ENCODE assay signal across 8 cellular contexts in the genomic region with DNA sequence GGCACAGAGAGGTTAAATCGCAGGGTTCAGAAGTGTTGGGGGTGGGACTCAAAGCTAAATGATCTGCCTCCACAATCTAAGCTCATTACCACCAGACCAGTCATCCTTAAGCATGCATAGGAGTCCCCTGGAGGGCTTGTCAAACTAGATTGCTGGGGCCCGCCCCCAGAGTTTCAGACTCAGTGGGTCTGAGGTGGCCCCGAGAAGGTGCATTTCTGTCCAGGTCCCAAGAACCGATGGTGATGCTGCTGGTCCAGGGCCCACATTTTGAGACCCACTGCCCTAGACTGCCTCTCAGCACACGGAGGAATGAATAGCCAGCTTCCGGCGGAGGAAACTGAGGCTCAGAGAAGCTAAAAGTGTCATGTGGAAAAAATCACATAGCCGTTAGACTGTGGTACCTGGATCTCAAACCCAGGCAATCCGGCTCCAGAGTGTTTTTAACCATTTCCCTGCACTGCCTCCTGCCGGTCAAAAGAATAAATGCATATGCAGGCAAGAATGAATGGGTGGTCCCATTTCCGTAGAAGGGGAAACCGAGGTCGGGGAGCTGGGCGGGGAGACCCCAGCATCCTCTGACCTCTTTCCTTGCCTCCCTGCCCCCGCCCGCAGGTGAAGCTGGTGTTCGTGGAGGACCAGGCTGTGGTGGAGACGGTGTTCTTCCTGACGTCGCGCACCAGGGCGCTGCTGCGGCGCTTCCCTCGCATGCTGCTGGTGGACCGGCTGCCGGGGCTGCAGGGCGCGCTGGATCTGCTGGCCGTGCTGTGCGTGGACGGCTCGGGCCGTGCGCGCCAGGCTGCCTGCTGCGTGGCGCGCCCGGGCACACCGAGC. TPM values are rescaled to one million over a fixed set of nuclear protein-coding genes. Genes with fewer than 3 reads are reported as not detected.
A peak's percentile ranks its signal among the peaks of the same experiment; 100 is the strongest.
DNase-seq lines count a peak whose midpoint lies in the region; ATAC-seq, FAIRE-seq and TF ChIP-seq lines count a peak whose summit lies in the region.

No MANE protein-coding gene starts in this region.

- TF ChIP-seq CTCF in Peyer's patch (IDR thresholded peaks at IDR 0.05) (peak; percentile 13 to 36 (median 29)), endothelial cell of umbilical vein (IDR thresholded peaks at IDR 0.05; ENCODE audit: extremely low read depth in 1 of 2, insufficient read depth in 1 of 2, low read depth in 1 of 2, low read length in 2 of 2) (peak; percentile 41 to 66), vagina (IDR thresholded peaks at IDR 0.05) (peak in 1 of 3 experiments; percentile 33)

- H3K4me3 ChIP-seq in Peyer's patch (no peak overlapping the region), endothelial cell of umbilical vein (replicated peaks in 1 of 3; ENCODE audit: insufficient read depth in 1 of 3, low read depth in 1 of 3, low read length in 3 of 3) (no peak overlapping the region), vagina (no peak overlapping the region)

- DNase-seq in activated T-cell treated with anti-CD3 and anti-CD28 coated beads for 1 hour (ENCODE audit: low read depth) = peak; percentile 12
- DNase-seq in activated T-cell treated with anti-CD3 and anti-CD28 coated beads, Interleukin-2, amount 50 U/mL, for 4 hours = no peak
- DNase-seq in Peyer's patch = peak in 1 of 3 donors; percentile 52
- no peak for DNase-seq in endothelial cell of umbilical vein (ENCODE audit: low read depth, low spot score)
- no peak for DNase-seq in ureter (ENCODE audit: low spot score)
- DNase-seq in vagina (ENCODE audit: extremely low spot score in 2 of 2) = no peak

- dilution Hi-C loops in endothelial cell of umbilical vein (cut with MboI; ENCODE audit: extremely low pct_ligation_motif_present, low sequenced_read_pairs) = no loop called here

- H3K27ac ChIP-seq in Peyer's patch (no peak overlapping the region), endothelial cell of umbilical vein (ENCODE audit: insufficient read depth, low read depth, low read length) (no peak overlapping the region), vagina (no peak overlapping the region)

- H3K4me2 ChIP-seq in endothelial cell of umbilical vein (ENCODE audit: insufficient read depth, low read length) = no peak overlapping the region

- no TSS peak for BruUV-seq in endothelial cell of umbilical vein (replicated peaks; lab: Mats Ljungman, UMichigan)

- no peaks in the 10 kb centered on the region for H3K4me1 ChIP-seq in Peyer's patch
- H3K4me1 ChIP-seq in endothelial cell of umbilical vein (ENCODE audit: control insufficient read depth, extremely low read depth, insufficient read depth, low read length) = peaks cover 7% of the 10 kb centered on the region
- H3K4me1 ChIP-seq in vagina = peaks cover 11% of the 10 kb centered on the region

- H3K4me3 Mint-ChIP-seq in activated T-cell treated with anti-CD3 and anti-CD28 coated beads, Interleukin-2, amount 50 U/mL, for 4 hours = no peak overlapping the region
- peak overlapping the region; percentile 38 for H3K4me3 Mint-ChIP-seq in stimulated activated memory B cell treated with anti-CD40 and anti-IgM and Interleukin-4, amounts not matched to agents 10 μg/mL and 1 μg/mL and 100 μg/mL, for 72 hours

- no peak overlapping the region for H2AFZ ChIP-seq in endothelial cell of umbilical vein (ENCODE audit: low read depth, low read length)

- no peaks in the 10 kb centered on the region for H3K27me3 ChIP-seq in Peyer's patch
- H3K27me3 ChIP-seq in endothelial cell of umbilical vein (ENCODE audit: control insufficient read depth in 2 of 2, insufficient read depth in 2 of 2, low read length in 2 of 2) = no peaks in the 10 kb centered on the region
- no peaks in the 10 kb centered on the region for H3K27me3 ChIP-seq in vagina

- no peaks in the 10 kb centered on the region for H3K4me1 Mint-ChIP-seq in activated T-cell treated with anti-CD3 and anti-CD28 coated beads, Interleukin-2, amount 50 U/mL, for 4 hours (ENCODE audit: low read depth)
- peaks cover 27% of the 10 kb centered on the region for H3K4me1 Mint-ChIP-seq in stimulated activated memory B cell treated with anti-CD40 and anti-IgM and Interleukin-4, amounts not matched to agents 10 μg/mL and 1 μg/mL and 100 μg/mL, for 72 hours

- H3K79me2 ChIP-seq in endothelial cell of umbilical vein (ENCODE audit: control insufficient read depth, insufficient read depth, low read length) = no peaks in the 10 kb centered on the region

- intact Hi-C loops in endothelial cell of umbilical vein (cut with micrococcal nuclease) = loop anchor here (1.0 kb wide), 1 partner anchor 87 kb away; no protein-coding TSS in a partner anchor
- intact Hi-C loops in vagina (cut with DNase I) = no loop called here

- no peaks in the 10 kb centered on the region for H3K9me3 Mint-ChIP-seq in activated T-cell treated with anti-CD3 and anti-CD28 coated beads, Interleukin-2, amount 50 U/mL, for 4 hours
- no peaks in the 10 kb centered on the region for H3K9me3 Mint-ChIP-seq in stimulated activated memory B cell treated with anti-CD40 and anti-IgM and Interleukin-4, amounts not matched to agents 10 μg/mL and 1 μg/mL and 100 μg/mL, for 72 hours

- no peaks in the 10 kb centered on the region for H3K27me3 Mint-ChIP-seq in activated T-cell treated with anti-CD3 and anti-CD28 coated beads, Interleukin-2, amount 50 U/mL, for 4 hours (ENCODE audit: low read depth)
- H3K27me3 Mint-ChIP-seq in stimulated activated memory B cell treated with anti-CD40 and anti-IgM and Interleukin-4, amounts not matched to agents 10 μg/mL and 1 μg/mL and 100 μg/mL, for 72 hours = peaks cover 11% of the 10 kb centered on the region

- H3K9me1 ChIP-seq in endothelial cell of umbilical vein (replicated peaks; ENCODE audit: control insufficient read depth, extremely low read depth, insufficient read depth, low read length) = no peaks in the 10 kb centered on the region

- POLR2A ChIA-PET in endothelial cell of umbilical vein (lab: Charles Lee) = no interaction called here

- no peaks in the 10 kb centered on the region for H3K36me3 ChIP-seq in Peyer's patch
- no peaks in the 10 kb centered on the region for H3K36me3 ChIP-seq in endothelial cell of umbilical vein (ENCODE audit: control insufficient read depth in 2 of 2, extremely low read depth in 1 of 2, insufficient read depth in 2 of 2, low read length in 2 of 2)
- H3K36me3 ChIP-seq in vagina = no peaks in the 10 kb centered on the region

- no peak overlapping the region for H3K27ac Mint-ChIP-seq in stimulated activated memory B cell treated with anti-CD40 and anti-IgM and Interleukin-4, amounts not matched to agents 10 μg/mL and 1 μg/mL and 100 μg/mL, for 72 hours

- no peaks in the 10 kb centered on the region for H4K20me1 ChIP-seq in endothelial cell of umbilical vein (replicated peaks; ENCODE audit: control insufficient read depth, extremely low read depth, insufficient read depth, low read length)

- H3K9me3 ChIP-seq in Peyer's patch (no peaks in the 10 kb centered on the region), endothelial cell of umbilical vein (replicated peaks; ENCODE audit: control insufficient read depth, insufficient read depth, low read length) (no peaks in the 10 kb centered on the region), vagina (no peaks in the 10 kb centered on the region)

- CTCF ChIA-PET in endothelial cell of umbilical vein (lab: Charles Lee) = interaction anchor here (0.6 to 2.6 kb wide), 12 partner anchors 10 to 229 kb away, joined by 3 to 23 read pairs (median 4); no protein-coding TSS in a partner anchor

- no peak for TF ChIP-seq POLR2A in Peyer's patch (IDR thresholded peaks at IDR 0.05)
- no peak for TF ChIP-seq POLR2A in endothelial cell of umbilical vein (IDR thresholded peaks at IDR 0.05; ENCODE audit: low read depth, low read length)
- no peak for TF ChIP-seq POLR2A in vagina (IDR thresholded peaks at IDR 0.05)

- ATAC-seq in activated T-cell treated with anti-CD3 and anti-CD28 coated beads, Interleukin-2, amount 50 U/mL, for 4 hours = no peak
- ATAC-seq in stimulated activated memory B cell treated with anti-CD40 and anti-IgM and Interleukin-4, amounts not matched to agents 10 μg/mL and 1 μg/mL and 100 μg/mL, for 72 hours = no peak
- ATAC-seq in GM18511 (IDR thresholded peaks at IDR 0.05; ENCODE audit: unreplicated experiment) = no peak

- FAIRE-seq in endothelial cell of umbilical vein (lab: Jason Lieb, UNC) = peak; percentile 83

- H3K36me3 Mint-ChIP-seq in activated T-cell treated with anti-CD3 and anti-CD28 coated beads, Interleukin-2, amount 50 U/mL, for 4 hours (ENCODE audit: insufficient read depth) = peaks cover 2% of the 10 kb centered on the region
- H3K36me3 Mint-ChIP-seq in stimulated activated memory B cell treated with anti-CD40 and anti-IgM and Interleukin-4, amounts not matched to agents 10 μg/mL and 1 μg/mL and 100 μg/mL, for 72 hours = peaks cover 32% of the 10 kb centered on the region

- H3K9ac ChIP-seq in endothelial cell of umbilical vein (replicated peaks; ENCODE audit: extremely low read depth, insufficient read depth, low read length) = no peak overlapping the region

TF ChIP-seq in endothelial cell of umbilical vein, 7 proteins besides CTCF, POLR2A, EP300 and RAD21 (continues in another document):
- no peak for TF ChIP-seq POLR2AphosphoS5 (IDR thresholded peaks at IDR 0.05; ENCODE audit: insufficient read depth, low read depth, low read length)

RNA-seq across cellular contexts. Expression of gene ZSWIM9, which starts 23.8 kb away (rescaled TPM):
- 1 to 10 TPM; 6.0 to 6.7 (median 6.5) TPM for total RNA-seq in activated T-cell treated with anti-CD3 and anti-CD28 coated beads, Interleukin-2, amount 50 U/mL, for 4 hours
- total RNA-seq in Peyer's patch = 1 to 10 TPM; 1.8 to 7.4 (median 3.5) TPM
- 7.4 and 8.6 TPM in 2 replicates for total RNA-seq in endothelial cell of umbilical vein
- 1.0 and 1.2 TPM in 2 replicates for polyA plus RNA-seq in endothelial cell of umbilical vein
- 1.1 and 1.7 TPM in 2 replicates for polyA plus RNA-seq in endothelial cell of umbilical vein (2011; cell fraction: cytosol; rRNA removed)
- 1.6 and 1.8 TPM in 2 replicates for polyA plus RNA-seq in endothelial cell of umbilical vein (2011; cell fraction: nucleus; rRNA removed)
- polyA plus RNA-seq in endothelial cell of umbilical vein (2012) = 5.0 and 6.9 TPM in 2 replicates
- polyA minus RNA-seq in endothelial cell of umbilical vein = 1.1 and 1.3 TPM in 2 replicates
- 3.3 TPM for polyA minus RNA-seq in endothelial cell of umbilical vein (2011; cell fraction: cytosol; rRNA and poly(A)+ RNA removed)
- polyA minus RNA-seq in endothelial cell of umbilical vein (2011; cell fraction: nucleus; rRNA and poly(A)+ RNA removed) = 1.8 TPM in 2 replicates
- total RNA-seq in ureter = 5.2 TPM
- total RNA-seq in vagina = 5.4 TPM

RNA-seq across cellular contexts. Expression of gene LIG1, which starts 24.1 kb away (rescaled TPM):
- 100 to 1,000 TPM in 2 of 3 donors, 10 to 100 TPM in 1; 77.5 to 103 (median 102) TPM for total RNA-seq in activated T-cell treated with anti-CD3 and anti-CD28 coated beads, Interleukin-2, amount 50 U/mL, for 4 hours
- total RNA-seq in Peyer's patch = 100 to 1,000 TPM in 1 of 4 donors, 10 to 100 TPM in 3; 30.3 to 104 (median 32.9) TPM
- total RNA-seq in endothelial cell of umbilical vein = 94.7 and 100 TPM in 2 replicates
- 64.0 and 68.2 TPM in 2 replicates for polyA plus RNA-seq in endothelial cell of umbilical vein
- 57.2 and 61.2 TPM in 2 replicates for polyA plus RNA-seq in endothelial cell of umbilical vein (2011; cell fraction: cytosol; rRNA removed)
- 263 and 287 TPM in 2 replicates for polyA plus RNA-seq in endothelial cell of umbilical vein (2011; cell fraction: nucleus; rRNA removed)
- polyA plus RNA-seq in endothelial cell of umbilical vein (2012) = 50.6 and 62.2 TPM in 2 replicates
- polyA minus RNA-seq in endothelial cell of umbilical vein = 80.2 and 82.9 TPM in 2 replicates
- 34.8 TPM for polyA minus RNA-seq in endothelial cell of umbilical vein (2011; cell fraction: cytosol; rRNA and poly(A)+ RNA removed)
- 69.1 and 88.4 TPM in 2 replicates for polyA minus RNA-seq in endothelial cell of umbilical vein (2011; cell fraction: nucleus; rRNA and poly(A)+ RNA removed)
- total RNA-seq in ureter = 25.5 TPM
- 10.8 TPM for total RNA-seq in vagina
